Comparison of ENCODE assay signal across 15 cellular contexts in the genomic region with DNA sequence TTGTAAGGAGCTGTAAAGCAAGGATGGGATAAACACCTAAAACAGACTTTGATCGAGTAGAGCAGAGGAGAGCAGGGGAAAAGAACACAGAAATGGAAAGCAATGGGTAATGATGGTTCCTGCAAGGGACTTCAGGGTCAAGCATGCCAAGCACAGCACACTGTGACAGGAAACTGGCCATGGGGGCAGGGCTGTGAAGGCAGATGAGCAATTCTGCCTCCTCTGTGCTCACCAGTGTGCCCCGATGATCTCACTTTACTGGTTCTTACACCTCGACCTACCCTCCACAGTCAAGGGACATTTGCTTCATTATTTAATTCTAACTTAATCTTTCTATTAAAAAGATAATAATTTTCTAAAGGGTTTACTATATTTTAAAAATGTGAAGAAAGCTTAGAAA. TPM values are rescaled to one million over a fixed set of nuclear protein-coding genes. Genes with fewer than 3 reads are reported as not detected.
DNase-seq lines count a peak whose midpoint lies in the region; ATAC-seq and TF ChIP-seq lines count a peak whose summit lies in the region.
"Had no signal": no experiment of that assay in that cellular context is flagged by ENCODE, and none has a peak within 500 bp of the region (broad histone marks: within the 10 kb centered on the region; RNA-seq: fewer than 3 reads in every experiment).

No MANE protein-coding gene starts in this region.

- no peaks in the 10 kb centered on the region for H3K9me3 Mint-ChIP-seq in activated CD8-positive, alpha-beta T cell treated with anti-CD3 and anti-CD28 coated beads, Interleukin-2, amount 10 ng/mL, durations not matched to agents 7 days and 5 days (ENCODE audit: insufficient read depth)
- no peaks in the 10 kb centered on the region for H3K9me3 Mint-ChIP-seq in stimulated activated naive CD8-positive, alpha-beta T cell treated with anti-CD3 and anti-CD28 coated beads, Interleukin-15, amount 100 ng/mL, for 72 hours
- H3K9me3 Mint-ChIP-seq: activated naive CD4-positive, alpha-beta T cell treated with anti-CD3 and anti-CD28 coated beads, Interleukin-2, amount 50 U/mL, for 24 hours; immature natural killer cell had no signal

- H3K36me3 Mint-ChIP-seq in activated CD8-positive, alpha-beta T cell treated with anti-CD3 and anti-CD28 coated beads, Interleukin-2, amount 10 ng/mL, durations not matched to agents 7 days and 5 days (ENCODE audit: low read depth): no peaks in the 10 kb centered on the region
- H3K36me3 Mint-ChIP-seq: activated naive CD4-positive, alpha-beta T cell treated with anti-CD3 and anti-CD28 coated beads, Interleukin-2, amount 50 U/mL, for 24 hours; immature natural killer cell had no signal

- TF ChIP-seq CTCF in lower lobe of right lung (IDR thresholded peaks at IDR 0.05): no peak

- no peaks in the 10 kb centered on the region for H3K27me3 Mint-ChIP-seq in activated CD8-positive, alpha-beta T cell treated with anti-CD3 and anti-CD28 coated beads, Interleukin-2, amount 10 ng/mL, durations not matched to agents 7 days and 5 days (ENCODE audit: low read depth)
- H3K27me3 Mint-ChIP-seq in stimulated activated naive CD8-positive, alpha-beta T cell treated with anti-CD3 and anti-CD28 coated beads, Interleukin-15, amount 100 ng/mL, for 72 hours: no peaks in the 10 kb centered on the region
- H3K27me3 Mint-ChIP-seq: activated naive CD4-positive, alpha-beta T cell treated with anti-CD3 and anti-CD28 coated beads, Interleukin-2, amount 50 U/mL, for 24 hours had no signal

- DNase-seq in stimulated activated CD4-positive, alpha-beta T cell treated with anti-CD3 and anti-CD28 coated beads, Interleukin-1b, Interleukin-23, amount 100 ng/mL, for 48 hours: peak; percentile 56
- no peak for DNase-seq in stimulated activated CD4-positive, alpha-beta T cell treated with anti-CD3 and anti-CD28 coated beads, Interleukin-4, amount 100 ng/mL, for 4 hours
- peak; percentile 53 for DNase-seq in activated CD8-positive, alpha-beta T cell treated with anti-CD3 and anti-CD28 coated beads, Interleukin-2, amount 10 ng/mL, durations not matched to agents 7 days and 5 days
- DNase-seq in stimulated activated naive CD8-positive, alpha-beta T cell treated with anti-CD3 and anti-CD28 coated beads, Interleukin-15, amount 100 ng/mL, for 72 hours: peak in 1 of 2 donors; percentile 73
- DNase-seq in nucleus accumbens (lab: John Stamatoyannopoulos, UW) (no peak), lower lobe of right lung (no peak), H4 (ENCODE audit: low spot score) (no peak)
- DNase-seq: C1 segment of cervical spinal cord, immature natural killer cell, KBM-7, NCI-H2081 treated with DMSO at 0.1 percent for 48 hours, right cardiac atrium had no signal

- H3K4me1 Mint-ChIP-seq in activated CD8-positive, alpha-beta T cell treated with anti-CD3 and anti-CD28 coated beads, Interleukin-2, amount 10 ng/mL, durations not matched to agents 7 days and 5 days (ENCODE audit: low read depth): peaks cover 43% of the 10 kb centered on the region
- H3K4me1 Mint-ChIP-seq in stimulated activated naive CD8-positive, alpha-beta T cell treated with anti-CD3 and anti-CD28 coated beads, Interleukin-15, amount 100 ng/mL, for 72 hours: peaks cover 69% of the 10 kb centered on the region

- POLR2A ChIA-PET in activated CD8-positive, alpha-beta T cell treated with anti-CD3 and anti-CD28 coated beads, Interleukin-2, amount 10 ng/mL, durations not matched to agents 7 days and 5 days (lab: Charles Lee): interaction anchor here (1.2 to 12.0 kb wide), 5 partner anchors 11 to 105 kb away, joined by 4 to 212 read pairs (median 5); a partner anchor contains a TSS

- H3K4me3 ChIP-seq in lower lobe of right lung: no peak overlapping the region
- H3K4me3 ChIP-seq: coronary artery had no signal

- ATAC-seq in HG03378 (IDR thresholded peaks at IDR 0.05; ENCODE audit: unreplicated experiment) (peak; percentile 49), lower lobe of right lung (no peak)
- ATAC-seq in activated CD8-positive, alpha-beta T cell treated with anti-CD3 and anti-CD28 coated beads, Interleukin-2, amount 10 ng/mL, durations not matched to agents 7 days and 5 days: peak; percentile 64
- peak; percentile 80 for ATAC-seq in stimulated activated naive CD8-positive, alpha-beta T cell treated with anti-CD3 and anti-CD28 coated beads, Interleukin-15, amount 100 ng/mL, for 72 hours
- ATAC-seq: right cardiac atrium had no signal

- no peaks in the 10 kb centered on the region for H3K36me3 ChIP-seq in lower lobe of right lung

- no peak overlapping the region for H3K4me3 Mint-ChIP-seq in activated CD8-positive, alpha-beta T cell treated with anti-CD3 and anti-CD28 coated beads, Interleukin-2, amount 10 ng/mL, durations not matched to agents 7 days and 5 days
- no peak overlapping the region for H3K4me3 Mint-ChIP-seq in stimulated activated naive CD8-positive, alpha-beta T cell treated with anti-CD3 and anti-CD28 coated beads, Interleukin-15, amount 100 ng/mL, for 72 hours
- H3K4me3 Mint-ChIP-seq: activated naive CD4-positive, alpha-beta T cell treated with anti-CD3 and anti-CD28 coated beads, Interleukin-2, amount 50 U/mL, for 24 hours; immature natural killer cell had no signal

- no peaks in the 10 kb centered on the region for H3K4me1 ChIP-seq in lower lobe of right lung

- H3K27ac Mint-ChIP-seq in activated CD8-positive, alpha-beta T cell treated with anti-CD3 and anti-CD28 coated beads, Interleukin-2, amount 10 ng/mL, durations not matched to agents 7 days and 5 days: no peak overlapping the region
- H3K27ac Mint-ChIP-seq in stimulated activated naive CD8-positive, alpha-beta T cell treated with anti-CD3 and anti-CD28 coated beads, Interleukin-15, amount 100 ng/mL, for 72 hours: no peak overlapping the region

- CTCF ChIA-PET in activated CD8-positive, alpha-beta T cell treated with anti-CD3 and anti-CD28 coated beads, Interleukin-2, amount 10 ng/mL, durations not matched to agents 7 days and 5 days (lab: Charles Lee): interaction anchor here (1.0 to 11.9 kb wide), 5 partner anchors 10 to 68 kb away, joined by 3 to 165 read pairs (median 7); a partner anchor contains a TSS

- H3K9me3 ChIP-seq in lower lobe of right lung: no peaks in the 10 kb centered on the region

- no peaks in the 10 kb centered on the region for H3K27me3 ChIP-seq in lower lobe of right lung (ENCODE audit: low read depth)

- intact Hi-C loops in lower lobe of right lung (cut with DNase I): no loop called here

- H3K27ac ChIP-seq in lower lobe of right lung: no peak overlapping the region
- H3K27ac ChIP-seq: coronary artery had no signal

RNA-seq across cellular contexts. Expression of a gene that starts 21.6 kb away (rescaled TPM):
- total RNA-seq in activated CD8-positive, alpha-beta T cell treated with anti-CD3 and anti-CD28 coated beads, Interleukin-2, amount 10 ng/mL, durations not matched to agents 7 days and 5 days: 1 to 10 TPM; 7.5 to 8.2 TPM
- 6.1 TPM for total RNA-seq in lower lobe of right lung
- 0.39 and 1.1 TPM in 2 replicates for total RNA-seq in H4 (2014; rRNA removed; shearing (Covaris generic))

Comparison
In these comparisons a context has a peak if more than half of its experiments do, and no peak if none do; other contexts are left out.
1. DNase-seq: peak in stimulated activated CD4-positive, alpha-beta T cell treated with anti-CD3 and anti-CD28 coated beads, Interleukin-1b, Interleukin-23, amount 100 ng/mL, for 48 hours (single experiment) and activated CD8-positive, alpha-beta T cell treated with anti-CD3 and anti-CD28 coated beads, Interleukin-2, amount 10 ng/mL, durations not matched to agents 7 days and 5 days (single experiment); none in stimulated activated CD4-positive, alpha-beta T cell treated with anti-CD3 and anti-CD28 coated beads, Interleukin-4, amount 100 ng/mL, for 4 hours (0 of 2), nucleus accumbens (0 of 56), lower lobe of right lung (single experiment) and H4 (single experiment).
2. ATAC-seq: peak in HG03378 (single experiment), activated CD8-positive, alpha-beta T cell treated with anti-CD3 and anti-CD28 coated beads, Interleukin-2, amount 10 ng/mL, durations not matched to agents 7 days and 5 days (single experiment) and stimulated activated naive CD8-positive, alpha-beta T cell treated with anti-CD3 and anti-CD28 coated beads, Interleukin-15, amount 100 ng/mL, for 72 hours (single experiment); none in lower lobe of right lung (0 of 2).